Comparison of ENCODE assay signal across 16 cellular contexts in genomic region chr19:407501-408440, GRCh38. TPM values are rescaled to one million over a fixed set of nuclear protein-coding genes. Genes with fewer than 3 reads are reported as not detected.
DNase-seq lines count a peak whose midpoint lies in the region; ATAC-seq and TF ChIP-seq lines count a peak whose summit lies in the region.
"Had no signal": no experiment of that assay in that cellular context is flagged by ENCODE, and none has a peak within 500 bp of the region (broad histone marks: within the 10 kb centered on the region; RNA-seq: fewer than 3 reads in every experiment).

No MANE protein-coding gene starts in this region.

- ATAC-seq in psoas muscle (no peak), HG02642 (IDR thresholded peaks at IDR 0.05; ENCODE audit: poor library complexity, unreplicated experiment) (no peak)
- no peak for ATAC-seq in naive thymus-derived CD4-positive, alpha-beta T cell
- ATAC-seq: foreskin keratinocyte had no signal

- peak overlapping the region; percentile 73 for H3K4me3 ChIP-seq in WERI-Rb-1 (ENCODE audit: low read depth, low read length)
- peak overlapping the region; percentile 63; the same call in 1 of the 2 replicates for H3K4me3 ChIP-seq in iPS-20b (ENCODE audit: low read length)
- H3K4me3 ChIP-seq in psoas muscle = peak overlapping the region; percentile 63
- H3K4me3 ChIP-seq in naive thymus-derived CD4-positive, alpha-beta T cell (ENCODE audit: low read length) = no peak overlapping the region

- DNase-seq in GM20000 (ENCODE audit: low spot score) = peak; percentile 49
- DNase-seq in WERI-Rb-1 = peak; percentile 10
- DNase-seq in psoas muscle = peak in 1 of 2 donors; percentile 40
- DNase-seq in activated gamma-delta T cell treated with Interleukin-2 at 50 U/mL for 16 hours = no peak
- no peak for DNase-seq in NOMO-1 treated with DMSO at 0.1 percent for 48 hours (lab: John Stamatoyannopoulos, UW; ENCODE audit: unreplicated experiment)
- DNase-seq in naive thymus-derived CD4-positive, alpha-beta T cell = no peak
- DNase-seq: activated T-cell treated with anti-CD3 and anti-CD28 coated beads, Interleukin-2, amount 50 U/mL, for 4 hours; CD4-positive, CD25-positive, alpha-beta regulatory T cell; effector CD4-positive, alpha-beta T cell; foreskin keratinocyte; NCI-H1048; OCI-M1; stimulated activated CD4-positive, alpha-beta T cell treated with anti-CD3 and anti-CD28 coated beads, Interleukin-4, amount 100 ng/mL, for 4 hours; stimulated activated naive CD8-positive, alpha-beta T cell treated with anti-CD3 and anti-CD28 coated beads, Interleukin-15, Interleukin-2, amounts not matched to agents 100 U/mL and 50 U/mL, for 24 hours had no signal

- H3K27ac ChIP-seq in WERI-Rb-1 = peak overlapping the region; percentile 61; the same call in 1 of the 2 replicates
- H3K27ac ChIP-seq in iPS-20b (ENCODE audit: low read length) = no peak overlapping the region
- H3K27ac ChIP-seq in psoas muscle = no peak overlapping the region
- no peak overlapping the region for H3K27ac ChIP-seq in naive thymus-derived CD4-positive, alpha-beta T cell (ENCODE audit: low read depth, low read length)
- H3K27ac ChIP-seq: foreskin keratinocyte had no signal

- H3K9me3 Mint-ChIP-seq in naive thymus-derived CD4-positive, alpha-beta T cell = peaks cover 0 to 7% (median 0%) of the 10 kb centered on the region in 11 donors
- H3K9me3 Mint-ChIP-seq: activated T-cell treated with anti-CD3 and anti-CD28 coated beads, Interleukin-2, amount 50 U/mL, for 4 hours had no signal

- H3K36me3 ChIP-seq in WERI-Rb-1 (no peaks in the 10 kb centered on the region; the same call in 1 of the 2 replicates), iPS-20b (ENCODE audit: insufficient read depth, low read depth, low read length) (no peaks in the 10 kb centered on the region), psoas muscle (ENCODE audit: insufficient read depth in 1 of 2, low read depth in 1 of 2) (no peaks in the 10 kb centered on the region)
- no peaks in the 10 kb centered on the region for H3K36me3 ChIP-seq in naive thymus-derived CD4-positive, alpha-beta T cell (ENCODE audit: control insufficient read depth in 2 of 3, insufficient read depth in 3 of 3, low read length in 3 of 3)

- H3K27me3 ChIP-seq in WERI-Rb-1 (ENCODE audit: insufficient read depth, low read depth, severe bottlenecking) (no peaks in the 10 kb centered on the region), iPS-20b (ENCODE audit: insufficient read depth, low read length) (peaks cover 14% of the 10 kb centered on the region), psoas muscle (ENCODE audit: insufficient read depth in 3 of 3, low read length in 2 of 3) (peaks cover 0 to 79% (median 21%) of the 10 kb centered on the region in 3 donors)
- peaks cover 0 to 9% of the 10 kb centered on the region in 2 donors for H3K27me3 ChIP-seq in naive thymus-derived CD4-positive, alpha-beta T cell (ENCODE audit: control insufficient read depth in 2 of 2, insufficient read depth in 2 of 2, low read length in 2 of 2)

- 59 to 68% (median 63%) methylated on average over 58 to 71 of the region's 71 CpGs for WGBS in psoas muscle, 3 donors

- H3K9me3 ChIP-seq in WERI-Rb-1 (ENCODE audit: severe bottlenecking) (peaks cover 5% of the 10 kb centered on the region), iPS-20b (ENCODE audit: insufficient read depth, low read depth, low read length) (no peaks in the 10 kb centered on the region), psoas muscle (no peaks in the 10 kb centered on the region)
- H3K9me3 ChIP-seq in naive thymus-derived CD4-positive, alpha-beta T cell (ENCODE audit: control insufficient read depth in 2 of 3, low read length in 3 of 3) = no peaks in the 10 kb centered on the region

- no peak for TF ChIP-seq CTCF in GM20000 (IDR thresholded peaks at IDR 0.05; ENCODE audit: extremely low read depth, missing control alignments)
- TF ChIP-seq CTCF in WERI-Rb-1 (IDR thresholded peaks at IDR 0.05; ENCODE audit: low read depth, low read length) = no peak
- no peak for TF ChIP-seq CTCF in psoas muscle (IDR thresholded peaks at IDR 0.05)

- peak overlapping the region in 1 of 10 donors; percentile 53 for H3K4me3 Mint-ChIP-seq in naive thymus-derived CD4-positive, alpha-beta T cell
- H3K4me3 Mint-ChIP-seq: activated T-cell treated with anti-CD3 and anti-CD28 coated beads, Interleukin-2, amount 50 U/mL, for 4 hours; CD4-positive, CD25-positive, alpha-beta regulatory T cell had no signal

- peaks cover 5 to 9% (median 7%) of the 10 kb centered on the region in 7 donors for H3K4me1 Mint-ChIP-seq in naive thymus-derived CD4-positive, alpha-beta T cell

- H3K27me3 Mint-ChIP-seq in naive thymus-derived CD4-positive, alpha-beta T cell = peaks cover 10 to 25% (median 17%) of the 10 kb centered on the region in 5 donors

- intact Hi-C loops in psoas muscle (cut with DNase I) = no loop called here
- intact Hi-C loops in naive thymus-derived CD4-positive, alpha-beta T cell (cut with micrococcal nuclease) = no loop called here

- CTCF ChIA-PET in naive thymus-derived CD4-positive, alpha-beta T cell (lab: Charles Lee) = no interaction called here

- peaks cover 0 to 4% (median 0%) of the 10 kb centered on the region in 5 donors for H3K36me3 Mint-ChIP-seq in naive thymus-derived CD4-positive, alpha-beta T cell
- H3K36me3 Mint-ChIP-seq: CD4-positive, CD25-positive, alpha-beta regulatory T cell had no signal

- POLR2A ChIA-PET in naive thymus-derived CD4-positive, alpha-beta T cell (lab: Charles Lee) = no interaction called here

- H3K9ac ChIP-seq in iPS-20b (ENCODE audit: low read depth, low read length) = peak overlapping the region; percentile 41; the same call in 1 of the 2 replicates

- no peak overlapping the region for H3K27ac Mint-ChIP-seq in naive thymus-derived CD4-positive, alpha-beta T cell
- H3K27ac Mint-ChIP-seq: CD4-positive, CD25-positive, alpha-beta regulatory T cell had no signal

- H3K4me1 ChIP-seq in iPS-20b (ENCODE audit: insufficient read depth, low read length) (no peaks in the 10 kb centered on the region), psoas muscle (peaks cover 8% of the 10 kb centered on the region)
- H3K4me1 ChIP-seq in naive thymus-derived CD4-positive, alpha-beta T cell (ENCODE audit: control insufficient read depth in 2 of 2, insufficient read depth in 2 of 2, low read length in 2 of 2) = peaks cover 0 to 8% of the 10 kb centered on the region in 2 donors
- H3K4me1 ChIP-seq: foreskin keratinocyte had no signal

RNA-seq across cellular contexts. Expression of gene C2CD4C, which starts 1.2 kb away (rescaled TPM):
- total RNA-seq in psoas muscle = 1 to 10 TPM in 3 of 4 donors, under 1 TPM in 1; 0.67 to 1.3 (median 1.1) TPM
- under 1 TPM; 0.47 to 0.97 (median 0.73) TPM for polyA plus RNA-seq in psoas muscle
- total RNA-seq in naive thymus-derived CD4-positive, alpha-beta T cell = not detected
- not detected for polyA plus RNA-seq in naive thymus-derived CD4-positive, alpha-beta T cell
- total RNA-seq: CD4-positive, CD25-positive, alpha-beta regulatory T cell had no signal
- polyA plus RNA-seq: CD4-positive, CD25-positive, alpha-beta regulatory T cell had no signal

RNA-seq across cellular contexts. Expression of gene SHC2, which starts 53.1 kb away (rescaled TPM):
- 1 to 10 TPM; 4.5 to 9.7 (median 5.4) TPM for total RNA-seq in psoas muscle
- 1 to 10 TPM; 2.2 to 2.8 (median 2.2) TPM for polyA plus RNA-seq in psoas muscle
- 1 to 10 TPM in 2 of 5 experiments, under 1 TPM in 1, not detected in 2; 0.82 to 2.3 (median 2.1) TPM for total RNA-seq in naive thymus-derived CD4-positive, alpha-beta T cell
- polyA plus RNA-seq in naive thymus-derived CD4-positive, alpha-beta T cell = not detected
- total RNA-seq: CD4-positive, CD25-positive, alpha-beta regulatory T cell had no signal
- polyA plus RNA-seq: CD4-positive, CD25-positive, alpha-beta regulatory T cell had no signal

Comparison
In these comparisons a context has a peak if more than half of its experiments do, and no peak if none do; other contexts are left out.
1. DNase-seq: peak in GM20000 (single experiment) and WERI-Rb-1 (single experiment); none in activated gamma-delta T cell treated with Interleukin-2 at 50 U/mL for 16 hours (single experiment), NOMO-1 treated with DMSO at 0.1 percent for 48 hours (single experiment) and naive thymus-derived CD4-positive, alpha-beta T cell (0 of 9).